Comparison of ENCODE assay signal across 12 cellular contexts in genomic region chr9:131290039-131290766, GRCh38. TPM values are rescaled to one million over a fixed set of nuclear protein-coding genes. Genes with fewer than 3 reads are reported as not detected.
DNase-seq lines count a peak whose midpoint lies in the region; ATAC-seq and TF ChIP-seq lines count a peak whose summit lies in the region.
"Had no signal": no experiment of that assay in that cellular context is flagged by ENCODE, and none has a peak within 500 bp of the region (broad histone marks: within the 10 kb centered on the region; RNA-seq: fewer than 3 reads in every experiment).

No MANE protein-coding gene starts in this region.

- H3K4ac ChIP-seq in neuronal stem cell (ENCODE audit: low read length) = peak overlapping the region; percentile 70

- peak overlapping the region; percentile 68 for H4K8ac ChIP-seq in neuronal stem cell (ENCODE audit: low read depth, low read length)

- peak overlapping the region; percentile 98 for H2AFZ ChIP-seq in neuronal stem cell (ENCODE audit: low read length)

- H3K9ac ChIP-seq in neuronal stem cell (ENCODE audit: low read depth, low read length, poor library complexity) = peak overlapping the region; percentile 65

- no peaks in the 10 kb centered on the region for H3K27me3 ChIP-seq in neuronal stem cell (ENCODE audit: control insufficient read depth in 3 of 3, insufficient read depth in 3 of 3, low read depth in 1 of 3, low read length in 3 of 3)

- no peak overlapping the region for H2BK12ac ChIP-seq in neuronal stem cell (ENCODE audit: low read length)

- no CpG with 5 or more reads among the region's 34 CpGs for WGBS in neuronal stem cell (ENCODE audit: extremely low coverage in 2 of 2, insufficient read length in 2 of 2, insufficient replicate concordance in 1 of 2), 2 donors

- peaks cover 3% of the 10 kb centered on the region for H3K27me3 Mint-ChIP-seq in T-helper 2 cell treated with Interferon-gamma antibody and Interleukin-4, amounts not matched to agents 5 μg/mL and 100 μg/mL, for 36 hours (ENCODE audit: low read depth)
- H3K27me3 Mint-ChIP-seq: type B pancreatic cell had no signal

- H3K4me2 ChIP-seq in neuronal stem cell (ENCODE audit: insufficient read depth, low read length, poor library complexity, severe bottlenecking) = peak overlapping the region; percentile 42

- peaks cover 10 to 13% of the 10 kb centered on the region in 2 donors for H3K4me1 ChIP-seq in neuronal stem cell (ENCODE audit: control insufficient read depth in 2 of 2, insufficient read depth in 1 of 2, low read depth in 1 of 2, low read length in 2 of 2)

- peak overlapping the region; percentile 99 for H4K91ac ChIP-seq in neuronal stem cell (ENCODE audit: low read depth, low read length, poor library complexity)

- H3K4me3 ChIP-seq in fibroblast of villous mesenchyme (ENCODE audit: low read depth, low read length) (peak overlapping the region; percentile 45), neuronal stem cell (ENCODE audit: low read length in 2 of 2) (peak overlapping the region in 1 of 2 donors; percentile 49)

- H3K27ac ChIP-seq in neuronal stem cell (replicated peaks; ENCODE audit: low read length) = no peak overlapping the region

- peak overlapping the region; percentile 86 for H3K23ac ChIP-seq in neuronal stem cell (ENCODE audit: low read depth, low read length, poor library complexity)

- no peaks in the 10 kb centered on the region for H3K4me1 Mint-ChIP-seq in T-helper 2 cell treated with Interferon-gamma antibody and Interleukin-4, amounts not matched to agents 5 μg/mL and 100 μg/mL, for 36 hours (ENCODE audit: low read depth)

- H3K18ac ChIP-seq in neuronal stem cell (ENCODE audit: low read length) = peak overlapping the region; percentile 94

- H3K36me3 ChIP-seq in neuronal stem cell (replicated peaks in 1 of 2; ENCODE audit: control insufficient read depth in 2 of 2, insufficient read depth in 2 of 2, low read length in 2 of 2) = no peaks in the 10 kb centered on the region

- H2BK15ac ChIP-seq in neuronal stem cell (ENCODE audit: low read length) = peak overlapping the region; percentile 97

- H3K14ac ChIP-seq in neuronal stem cell (ENCODE audit: low read length) = peak overlapping the region; percentile 85

- H2AK5ac ChIP-seq in neuronal stem cell (ENCODE audit: low read depth, low read length) = peak overlapping the region; percentile 99

- no peak overlapping the region for H3K27ac Mint-ChIP-seq in T-helper 2 cell treated with Interferon-gamma antibody and Interleukin-4, amounts not matched to agents 5 μg/mL and 100 μg/mL, for 36 hours
- H3K27ac Mint-ChIP-seq: CD8-positive, alpha-beta T cell; type B pancreatic cell had no signal

- H3K4me3 Mint-ChIP-seq in T-helper 2 cell treated with Interferon-gamma antibody and Interleukin-4, amounts not matched to agents 5 μg/mL and 100 μg/mL, for 36 hours = no peak overlapping the region
- H3K4me3 Mint-ChIP-seq: CD8-positive, alpha-beta T cell; type B pancreatic cell had no signal

- H2BK120ac ChIP-seq in neuronal stem cell (ENCODE audit: low read depth, low read length) = peak overlapping the region; percentile 75

- peak overlapping the region; percentile 72 for H2BK5ac ChIP-seq in neuronal stem cell (ENCODE audit: low read length)

- no peaks in the 10 kb centered on the region for H3K9me3 Mint-ChIP-seq in T-helper 2 cell treated with Interferon-gamma antibody and Interleukin-4, amounts not matched to agents 5 μg/mL and 100 μg/mL, for 36 hours
- H3K9me3 Mint-ChIP-seq: CD8-positive, alpha-beta T cell; H9; type B pancreatic cell had no signal

- peaks cover 4% of the 10 kb centered on the region for H3K79me1 ChIP-seq in neuronal stem cell (ENCODE audit: low read depth, low read length)

- H3K36me3 Mint-ChIP-seq in T-helper 2 cell treated with Interferon-gamma antibody and Interleukin-4, amounts not matched to agents 5 μg/mL and 100 μg/mL, for 36 hours (ENCODE audit: low read depth) = no peaks in the 10 kb centered on the region
- H3K36me3 Mint-ChIP-seq: CD8-positive, alpha-beta T cell; type B pancreatic cell had no signal

- ATAC-seq in SK-N-SH treated with all-trans-retinoic acid at 6 μM for 48 hours (peak; percentile 63), GM19023 (IDR thresholded peaks at IDR 0.05; ENCODE audit: unreplicated experiment) (no peak)
- ATAC-seq: CD8-positive, alpha-beta T cell had no signal

- H3K9me3 ChIP-seq in neuronal stem cell (replicated peaks in 1 of 2; ENCODE audit: control insufficient read depth in 2 of 2, insufficient read depth in 1 of 2, low read depth in 1 of 2, low read length in 2 of 2) = no peaks in the 10 kb centered on the region

- DNase-seq in AG08396 (ENCODE audit: low spot score) = peak; percentile 60
- no peak for DNase-seq in fibroblast of villous mesenchyme (ENCODE audit: low read depth)
- no peak for DNase-seq in neuronal stem cell (ENCODE audit: low spot score)
- DNase-seq in NCI-H82 (lab: John Stamatoyannopoulos, UW) = no peak
- DNase-seq in T-helper 2 cell treated with Interferon-gamma antibody and Interleukin-4, amounts not matched to agents 5 μg/mL and 100 μg/mL, for 36 hours (ENCODE audit: low spot score) = no peak
- DNase-seq in effector CD4-positive, alpha-beta T cell = no peak
- DNase-seq: CD8-positive, alpha-beta T cell; NCI-H748 treated with DMSO at 0.1 percent for 48 hours had no signal

- TF ChIP-seq CTCF in fibroblast of villous mesenchyme (IDR thresholded peaks at IDR 0.05; ENCODE audit: insufficient read depth, low read depth, low read length) = no peak

TF ChIP-seq in SK-N-SH treated with all-trans-retinoic acid at 6 μM for 48 hours, 23 proteins besides CTCF, POLR2A, EP300 and RAD21:
- no peak for TF ChIP-seq GLIS3 (CRISPR knock-in tag; IDR thresholded peaks at IDR 0.05)
TF ChIP-seq in SK-N-SH treated with all-trans-retinoic acid at 6 μM for 48 hours: peak in this region for 0.

RNA-seq across cellular contexts. Expression of gene PLPP7, which starts 0.7 kb away (rescaled TPM):
- total RNA-seq in fibroblast of villous mesenchyme = 8.2 and 10.0 TPM in 2 replicates
- 4.2 TPM for polyA plus RNA-seq in neuronal stem cell (2013, experiment 1 of 2)
- 4.1 TPM for polyA plus RNA-seq in neuronal stem cell (2013, experiment 2 of 2)
- total RNA-seq: CD8-positive, alpha-beta T cell had no signal

RNA-seq across cellular contexts. Expression of gene FAM78A, which starts 13.9 kb away (rescaled TPM):
- under 0.01 and 0.43 TPM in 2 replicates for total RNA-seq in fibroblast of villous mesenchyme
- 2.7 TPM for polyA plus RNA-seq in neuronal stem cell (2013, experiment 1 of 2)
- polyA plus RNA-seq in neuronal stem cell (2013, experiment 2 of 2) = 2.5 TPM
